Comparison of ENCODE assay signal across 19 cellular contexts in genomic region chr20:4427936-4428581, GRCh38.
DNase-seq lines count a peak whose midpoint lies in the region; ATAC-seq and TF ChIP-seq lines count a peak whose summit lies in the region.
"Had no signal": no experiment of that assay in that cellular context is flagged by ENCODE, and none has a peak within 500 bp of the region (broad histone marks: within the 10 kb centered on the region; RNA-seq: fewer than 3 reads in every experiment).

No MANE protein-coding gene starts in this region.

- WGBS in mammary epithelial cell (ENCODE audit: low coverage, missing lambda C conversion rate) = 90% methylated on average over 3 of the region's 4 CpGs

- in situ Hi-C loops in mammary epithelial cell (cut with MboI; ENCODE audit: low sequenced_read_pairs in 2 of 2) = no loop called here

- no peaks in the 10 kb centered on the region for H3K9me3 ChIP-seq in mammary epithelial cell (replicated peaks; ENCODE audit: insufficient read depth, low read length)
- H3K9me3 ChIP-seq: pancreas, thoracic aorta had no signal

- intact Hi-C loops in mammary epithelial cell (cut with micrococcal nuclease) (no loop called here), MCF 10A (cut with micrococcal nuclease) (no loop called here), posterior vena cava (cut with DNase I) (no loop called here)

- H3K79me2 ChIP-seq in mammary epithelial cell (ENCODE audit: insufficient read depth, low read length) = no peaks in the 10 kb centered on the region

- TF ChIP-seq CTCF in mammary epithelial cell (conservative IDR thresholded peaks at IDR 0.05 in 1 of 2, IDR thresholded peaks at IDR 0.05 in 1 of 2; ENCODE audit: extremely low read depth in 1 of 2, insufficient read depth in 1 of 2, low read depth in 1 of 2, low read length in 2 of 2) (no peak), MCF 10A (IDR thresholded peaks at IDR 0.05; ENCODE audit: unreplicated experiment) (no peak)

- no peaks in the 10 kb centered on the region for H3K9me3 Mint-ChIP-seq in MCF 10A (ENCODE audit: unreplicated experiment)
- no peaks in the 10 kb centered on the region for H3K9me3 Mint-ChIP-seq in stimulated activated memory B cell treated with anti-CD40 and anti-IgM and Interleukin-4, amounts not matched to agents 10 μg/mL and 1 μg/mL and 100 μg/mL, for 72 hours
- H3K9me3 Mint-ChIP-seq: CD8-positive, alpha-beta T cell had no signal

- H3K27ac ChIP-seq in mammary epithelial cell (ENCODE audit: insufficient read depth, low read depth, low read length) = no peak overlapping the region
- H3K27ac ChIP-seq: pancreas, thoracic aorta had no signal

- H3K27me3 Mint-ChIP-seq in MCF 10A (ENCODE audit: insufficient read depth, unreplicated experiment) = no peaks in the 10 kb centered on the region
- peaks cover 22% of the 10 kb centered on the region for H3K27me3 Mint-ChIP-seq in stimulated activated memory B cell treated with anti-CD40 and anti-IgM and Interleukin-4, amounts not matched to agents 10 μg/mL and 1 μg/mL and 100 μg/mL, for 72 hours

- no peak overlapping the region for H3K4me2 ChIP-seq in mammary epithelial cell (ENCODE audit: insufficient read depth, low read depth, low read length)

- no peak overlapping the region for H3K9ac ChIP-seq in mammary epithelial cell (ENCODE audit: insufficient read depth, low read length)

- peak overlapping the region; percentile 37 for H2AFZ ChIP-seq in mammary epithelial cell (ENCODE audit: low read depth, low read length)

- no peaks in the 10 kb centered on the region for H3K27me3 ChIP-seq in mammary epithelial cell (ENCODE audit: insufficient read depth, low read length)
- H3K27me3 ChIP-seq: pancreas had no signal

- no peak for ATAC-seq in stimulated activated memory B cell treated with anti-CD40 and anti-IgM and Interleukin-4, amounts not matched to agents 10 μg/mL and 1 μg/mL and 100 μg/mL, for 72 hours
- ATAC-seq: CD8-positive, alpha-beta T cell; pancreas; sciatic nerve had no signal

- POLR2A ChIA-PET in MCF 10A (lab: Yijun Ruan, JAX) = interaction anchor here (1.2 kb wide), 1 partner anchor 13 kb away, joined by 3 read pairs; no protein-coding TSS in a partner anchor

- no peak overlapping the region for H3K4me3 ChIP-seq in mammary epithelial cell (replicated peaks in 1 of 3; ENCODE audit: insufficient read depth in 1 of 3, low read depth in 2 of 3, low read length in 3 of 3)
- H3K4me3 ChIP-seq: pancreas, thoracic aorta had no signal

- H3K36me3 ChIP-seq in mammary epithelial cell (ENCODE audit: insufficient read depth, low read length) = no peaks in the 10 kb centered on the region
- H3K36me3 ChIP-seq: pancreas, thoracic aorta had no signal

- H3K4me1 ChIP-seq in mammary epithelial cell (ENCODE audit: insufficient read depth, low read length) = peaks cover 4% of the 10 kb centered on the region
- H3K4me1 ChIP-seq: pancreas had no signal

- BruUV-seq in mammary epithelial cell (replicated peaks; lab: Mats Ljungman, UMichigan) (no TSS peak), MCF 10A (replicated peaks; lab: Mats Ljungman, UMichigan) (no TSS peak)

- dilution Hi-C loops in mammary epithelial cell (cut with HindIII; ENCODE audit: low sequenced_read_pairs) = loop anchor here (5.0 kb wide), 1 partner anchor 54 kb away; no protein-coding TSS in a partner anchor

- H3K4me1 Mint-ChIP-seq in MCF 10A (ENCODE audit: insufficient read depth, unreplicated experiment) = no peaks in the 10 kb centered on the region
- H3K4me1 Mint-ChIP-seq in stimulated activated memory B cell treated with anti-CD40 and anti-IgM and Interleukin-4, amounts not matched to agents 10 μg/mL and 1 μg/mL and 100 μg/mL, for 72 hours = no peaks in the 10 kb centered on the region

- no peak for DNase-seq in mammary epithelial cell
- DNase-seq in MCF 10A (ENCODE audit: unreplicated experiment) = no peak
- peak; percentile 17 to 49 for DNase-seq in NOMO-1 (lab: John Stamatoyannopoulos, UW; ENCODE audit: unreplicated experiment in 2 of 2)
- DNase-seq in ecto neural progenitor cell (ENCODE audit: low spot score) = peak; percentile 58
- peak; percentile 35 for DNase-seq in superior temporal gyrus (ENCODE audit: extremely low spot score)
- no peak for DNase-seq in NCI-H187 treated with DMSO at 0.1 percent for 48 hours (lab: John Stamatoyannopoulos, UW)
- DNase-seq in posterior vena cava (ENCODE audit: low spot score) = no peak
- DNase-seq: activated gamma-delta T cell; caudate nucleus; CD8-positive, alpha-beta T cell; DMS53; GOT3; NCI-H1694; NCI-H774; pancreas; SW 1271 had no signal

- no peaks in the 10 kb centered on the region for H3K36me3 Mint-ChIP-seq in MCF 10A (ENCODE audit: insufficient read depth, unreplicated experiment)
- H3K36me3 Mint-ChIP-seq in stimulated activated memory B cell treated with anti-CD40 and anti-IgM and Interleukin-4, amounts not matched to agents 10 μg/mL and 1 μg/mL and 100 μg/mL, for 72 hours = no peaks in the 10 kb centered on the region
- H3K36me3 Mint-ChIP-seq: CD8-positive, alpha-beta T cell had no signal

- no peak overlapping the region for H3K4me3 Mint-ChIP-seq in MCF 10A (ENCODE audit: unreplicated experiment)
- H3K4me3 Mint-ChIP-seq in stimulated activated memory B cell treated with anti-CD40 and anti-IgM and Interleukin-4, amounts not matched to agents 10 μg/mL and 1 μg/mL and 100 μg/mL, for 72 hours = no peak overlapping the region
- H3K4me3 Mint-ChIP-seq: CD8-positive, alpha-beta T cell had no signal

- CTCF ChIA-PET in mammary epithelial cell (lab: Charles Lee; ENCODE audit: low non-redundant PET) = no interaction called here
- CTCF ChIA-PET in MCF 10A (lab: Yijun Ruan, JAX) = interaction anchor here (0.6 to 1.1 kb wide), 4 partner anchors 9 to 151 kb away, joined by 3 read pairs; no protein-coding TSS in a partner anchor

- no peaks in the 10 kb centered on the region for H4K20me1 ChIP-seq in mammary epithelial cell (ENCODE audit: insufficient read depth, low read length)

- no peak overlapping the region for H3K27ac Mint-ChIP-seq in MCF 10A (ENCODE audit: low read depth, unreplicated experiment)
- H3K27ac Mint-ChIP-seq in stimulated activated memory B cell treated with anti-CD40 and anti-IgM and Interleukin-4, amounts not matched to agents 10 μg/mL and 1 μg/mL and 100 μg/mL, for 72 hours = no peak overlapping the region
- H3K27ac Mint-ChIP-seq: CD8-positive, alpha-beta T cell had no signal

Comparison
In these comparisons a context has a peak if more than half of its experiments do, and no peak if none do; other contexts are left out.
1. DNase-seq: peak in NOMO-1 (2 of 2), ecto neural progenitor cell (single experiment) and superior temporal gyrus (single experiment); none in mammary epithelial cell (single experiment), MCF 10A (single experiment), NCI-H187 treated with DMSO at 0.1 percent for 48 hours (single experiment) and posterior vena cava (single experiment).